In genomic region chr14:36502558-36503508, GRCh38 we compare ENCODE assay signal across 1 cellular context.
TF ChIP-seq lines count a peak whose summit lies in the region.

No MANE protein-coding gene starts in this region.

TF ChIP-seq in H1, 55 proteins besides CTCF, POLR2A, EP300 and RAD21 (continued from another document):
- TF ChIP-seq, protein P1, sequence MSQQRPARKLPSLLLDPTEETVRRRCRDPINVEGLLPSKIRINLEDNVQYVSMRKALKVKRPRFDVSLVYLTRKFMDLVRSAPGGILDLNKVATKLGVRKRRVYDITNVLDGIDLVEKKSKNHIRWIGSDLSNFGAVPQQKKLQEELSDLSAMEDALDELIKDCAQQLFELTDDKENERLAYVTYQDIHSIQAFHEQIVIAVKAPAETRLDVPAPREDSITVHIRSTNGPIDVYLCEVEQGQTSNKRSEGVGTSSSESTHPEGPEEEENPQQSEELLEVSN (IDR thresholded peaks at IDR 0.05): no peak
- TF ChIP-seq BRCA1 (IDR thresholded peaks at IDR 0.05; ENCODE audit: low read depth, low read length) (no peak), GABPA (IDR thresholded peaks at IDR 0.05; ENCODE audit: borderline replicate concordance, insufficient read depth, low read length) (no peak), HDAC6 (IDR thresholded peaks at IDR 0.05; ENCODE audit: low read depth, low read length) (no peak), EZH2 (IDR thresholded peaks at IDR 0.05; ENCODE audit: low read depth, low read length, severe bottlenecking) (peak; percentile 59), SUZ12 (IDR thresholded peaks at IDR 0.05; ENCODE audit: low read length) (peak; percentile 66; the same call in 1 of the 2 replicates), CTBP2 (IDR thresholded peaks at IDR 0.05; ENCODE audit: borderline replicate concordance, insufficient read depth, insufficient read length, low read length) (no peak), NANOG (IDR thresholded peaks at IDR 0.05; ENCODE audit: insufficient read depth, low read depth, low read length, poor library complexity, severe bottlenecking) (no peak), CREB1 (IDR thresholded peaks at IDR 0.05) (no peak), SP2 (IDR thresholded peaks at IDR 0.05; ENCODE audit: low read length) (no peak), KDM4A (IDR thresholded peaks at IDR 0.05; ENCODE audit: low read depth, low read length, severe bottlenecking) (no peak), EGR1 (IDR thresholded peaks at IDR 0.05; ENCODE audit: borderline replicate concordance, low read depth, low read length) (no peak), POLR2AphosphoS5 (IDR thresholded peaks at IDR 0.05; ENCODE audit: low read depth, low read length) (no peak), SP4 (IDR thresholded peaks at IDR 0.05; ENCODE audit: low read length) (no peak), ATF3 (IDR thresholded peaks at IDR 0.05; ENCODE audit: insufficient read depth, low read depth, low read length) (no peak), CHD2 (IDR thresholded peaks at IDR 0.05; ENCODE audit: low read length) (no peak), TBP (IDR thresholded peaks at IDR 0.05; ENCODE audit: low read depth, low read length) (no peak), BCL11A (IDR thresholded peaks at IDR 0.05; ENCODE audit: low read depth in 2 of 2, low read length in 2 of 2) (no peak), RNF2 (IDR thresholded peaks at IDR 0.05; ENCODE audit: borderline replicate concordance, low read depth, low read length, missing control alignments, poor library complexity, severe bottlenecking) (peak; percentile 76), RFX5 (IDR thresholded peaks at IDR 0.05; ENCODE audit: borderline replicate concordance, low read depth, low read length) (no peak), TAF7 (optimal IDR thresholded peaks at IDR 0.05; ENCODE audit: borderline replicate concordance, low read depth, low read length) (no peak), CBX8 (IDR thresholded peaks at IDR 0.05; ENCODE audit: borderline replicate concordance, low read depth, low read length) (peak; percentile 80), ASH2L (IDR thresholded peaks at IDR 0.05; ENCODE audit: low read length) (no peak), SP1 (IDR thresholded peaks at IDR 0.05; ENCODE audit: low read depth, low read length) (no peak), ZNF274 (IDR thresholded peaks at IDR 0.05; ENCODE audit: borderline replicate concordance, extremely low read depth, low read length) (no peak), YY1 (IDR thresholded peaks at IDR 0.05; ENCODE audit: low read depth, low read length) (no peak), JUN (IDR thresholded peaks at IDR 0.05; ENCODE audit: low read depth, low read length) (no peak)
- TF ChIP-seq, protein P2, sequence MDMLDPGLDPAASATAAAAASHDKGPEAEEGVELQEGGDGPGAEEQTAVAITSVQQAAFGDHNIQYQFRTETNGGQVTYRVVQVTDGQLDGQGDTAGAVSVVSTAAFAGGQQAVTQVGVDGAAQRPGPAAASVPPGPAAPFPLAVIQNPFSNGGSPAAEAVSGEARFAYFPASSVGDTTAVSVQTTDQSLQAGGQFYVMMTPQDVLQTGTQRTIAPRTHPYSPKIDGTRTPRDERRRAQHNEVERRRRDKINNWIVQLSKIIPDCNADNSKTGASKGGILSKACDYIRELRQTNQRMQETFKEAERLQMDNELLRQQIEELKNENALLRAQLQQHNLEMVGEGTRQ (IDR thresholded peaks at IDR 0.05; ENCODE audit: low read length): no peak
- TF ChIP-seq, protein P3, sequence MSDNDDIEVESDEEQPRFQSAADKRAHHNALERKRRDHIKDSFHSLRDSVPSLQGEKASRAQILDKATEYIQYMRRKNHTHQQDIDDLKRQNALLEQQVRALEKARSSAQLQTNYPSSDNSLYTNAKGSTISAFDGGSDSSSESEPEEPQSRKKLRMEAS (IDR thresholded peaks at IDR 0.05): no peak
- TF ChIP-seq, protein P4, sequence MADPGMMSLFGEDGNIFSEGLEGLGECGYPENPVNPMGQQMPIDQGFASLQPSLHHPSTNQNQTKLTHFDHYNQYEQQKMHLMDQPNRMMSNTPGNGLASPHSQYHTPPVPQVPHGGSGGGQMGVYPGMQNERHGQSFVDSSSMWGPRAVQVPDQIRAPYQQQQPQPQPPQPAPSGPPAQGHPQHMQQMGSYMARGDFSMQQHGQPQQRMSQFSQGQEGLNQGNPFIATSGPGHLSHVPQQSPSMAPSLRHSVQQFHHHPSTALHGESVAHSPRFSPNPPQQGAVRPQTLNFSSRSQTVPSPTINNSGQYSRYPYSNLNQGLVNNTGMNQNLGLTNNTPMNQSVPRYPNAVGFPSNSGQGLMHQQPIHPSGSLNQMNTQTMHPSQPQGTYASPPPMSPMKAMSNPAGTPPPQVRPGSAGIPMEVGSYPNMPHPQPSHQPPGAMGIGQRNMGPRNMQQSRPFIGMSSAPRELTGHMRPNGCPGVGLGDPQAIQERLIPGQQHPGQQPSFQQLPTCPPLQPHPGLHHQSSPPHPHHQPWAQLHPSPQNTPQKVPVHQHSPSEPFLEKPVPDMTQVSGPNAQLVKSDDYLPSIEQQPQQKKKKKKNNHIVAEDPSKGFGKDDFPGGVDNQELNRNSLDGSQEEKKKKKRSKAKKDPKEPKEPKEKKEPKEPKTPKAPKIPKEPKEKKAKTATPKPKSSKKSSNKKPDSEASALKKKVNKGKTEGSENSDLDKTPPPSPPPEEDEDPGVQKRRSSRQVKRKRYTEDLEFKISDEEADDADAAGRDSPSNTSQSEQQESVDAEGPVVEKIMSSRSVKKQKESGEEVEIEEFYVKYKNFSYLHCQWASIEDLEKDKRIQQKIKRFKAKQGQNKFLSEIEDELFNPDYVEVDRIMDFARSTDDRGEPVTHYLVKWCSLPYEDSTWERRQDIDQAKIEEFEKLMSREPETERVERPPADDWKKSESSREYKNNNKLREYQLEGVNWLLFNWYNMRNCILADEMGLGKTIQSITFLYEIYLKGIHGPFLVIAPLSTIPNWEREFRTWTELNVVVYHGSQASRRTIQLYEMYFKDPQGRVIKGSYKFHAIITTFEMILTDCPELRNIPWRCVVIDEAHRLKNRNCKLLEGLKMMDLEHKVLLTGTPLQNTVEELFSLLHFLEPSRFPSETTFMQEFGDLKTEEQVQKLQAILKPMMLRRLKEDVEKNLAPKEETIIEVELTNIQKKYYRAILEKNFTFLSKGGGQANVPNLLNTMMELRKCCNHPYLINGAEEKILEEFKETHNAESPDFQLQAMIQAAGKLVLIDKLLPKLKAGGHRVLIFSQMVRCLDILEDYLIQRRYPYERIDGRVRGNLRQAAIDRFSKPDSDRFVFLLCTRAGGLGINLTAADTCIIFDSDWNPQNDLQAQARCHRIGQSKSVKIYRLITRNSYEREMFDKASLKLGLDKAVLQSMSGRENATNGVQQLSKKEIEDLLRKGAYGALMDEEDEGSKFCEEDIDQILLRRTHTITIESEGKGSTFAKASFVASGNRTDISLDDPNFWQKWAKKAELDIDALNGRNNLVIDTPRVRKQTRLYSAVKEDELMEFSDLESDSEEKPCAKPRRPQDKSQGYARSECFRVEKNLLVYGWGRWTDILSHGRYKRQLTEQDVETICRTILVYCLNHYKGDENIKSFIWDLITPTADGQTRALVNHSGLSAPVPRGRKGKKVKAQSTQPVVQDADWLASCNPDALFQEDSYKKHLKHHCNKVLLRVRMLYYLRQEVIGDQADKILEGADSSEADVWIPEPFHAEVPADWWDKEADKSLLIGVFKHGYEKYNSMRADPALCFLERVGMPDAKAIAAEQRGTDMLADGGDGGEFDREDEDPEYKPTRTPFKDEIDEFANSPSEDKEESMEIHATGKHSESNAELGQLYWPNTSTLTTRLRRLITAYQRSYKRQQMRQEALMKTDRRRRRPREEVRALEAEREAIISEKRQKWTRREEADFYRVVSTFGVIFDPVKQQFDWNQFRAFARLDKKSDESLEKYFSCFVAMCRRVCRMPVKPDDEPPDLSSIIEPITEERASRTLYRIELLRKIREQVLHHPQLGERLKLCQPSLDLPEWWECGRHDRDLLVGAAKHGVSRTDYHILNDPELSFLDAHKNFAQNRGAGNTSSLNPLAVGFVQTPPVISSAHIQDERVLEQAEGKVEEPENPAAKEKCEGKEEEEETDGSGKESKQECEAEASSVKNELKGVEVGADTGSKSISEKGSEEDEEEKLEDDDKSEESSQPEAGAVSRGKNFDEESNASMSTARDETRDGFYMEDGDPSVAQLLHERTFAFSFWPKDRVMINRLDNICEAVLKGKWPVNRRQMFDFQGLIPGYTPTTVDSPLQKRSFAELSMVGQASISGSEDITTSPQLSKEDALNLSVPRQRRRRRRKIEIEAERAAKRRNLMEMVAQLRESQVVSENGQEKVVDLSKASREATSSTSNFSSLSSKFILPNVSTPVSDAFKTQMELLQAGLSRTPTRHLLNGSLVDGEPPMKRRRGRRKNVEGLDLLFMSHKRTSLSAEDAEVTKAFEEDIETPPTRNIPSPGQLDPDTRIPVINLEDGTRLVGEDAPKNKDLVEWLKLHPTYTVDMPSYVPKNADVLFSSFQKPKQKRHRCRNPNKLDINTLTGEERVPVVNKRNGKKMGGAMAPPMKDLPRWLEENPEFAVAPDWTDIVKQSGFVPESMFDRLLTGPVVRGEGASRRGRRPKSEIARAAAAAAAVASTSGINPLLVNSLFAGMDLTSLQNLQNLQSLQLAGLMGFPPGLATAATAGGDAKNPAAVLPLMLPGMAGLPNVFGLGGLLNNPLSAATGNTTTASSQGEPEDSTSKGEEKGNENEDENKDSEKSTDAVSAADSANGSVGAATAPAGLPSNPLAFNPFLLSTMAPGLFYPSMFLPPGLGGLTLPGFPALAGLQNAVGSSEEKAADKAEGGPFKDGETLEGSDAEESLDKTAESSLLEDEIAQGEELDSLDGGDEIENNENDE (IDR thresholded peaks at IDR 0.05; ENCODE audit: insufficient replicate concordance, low read length): no peak
